In the genomic region with DNA sequence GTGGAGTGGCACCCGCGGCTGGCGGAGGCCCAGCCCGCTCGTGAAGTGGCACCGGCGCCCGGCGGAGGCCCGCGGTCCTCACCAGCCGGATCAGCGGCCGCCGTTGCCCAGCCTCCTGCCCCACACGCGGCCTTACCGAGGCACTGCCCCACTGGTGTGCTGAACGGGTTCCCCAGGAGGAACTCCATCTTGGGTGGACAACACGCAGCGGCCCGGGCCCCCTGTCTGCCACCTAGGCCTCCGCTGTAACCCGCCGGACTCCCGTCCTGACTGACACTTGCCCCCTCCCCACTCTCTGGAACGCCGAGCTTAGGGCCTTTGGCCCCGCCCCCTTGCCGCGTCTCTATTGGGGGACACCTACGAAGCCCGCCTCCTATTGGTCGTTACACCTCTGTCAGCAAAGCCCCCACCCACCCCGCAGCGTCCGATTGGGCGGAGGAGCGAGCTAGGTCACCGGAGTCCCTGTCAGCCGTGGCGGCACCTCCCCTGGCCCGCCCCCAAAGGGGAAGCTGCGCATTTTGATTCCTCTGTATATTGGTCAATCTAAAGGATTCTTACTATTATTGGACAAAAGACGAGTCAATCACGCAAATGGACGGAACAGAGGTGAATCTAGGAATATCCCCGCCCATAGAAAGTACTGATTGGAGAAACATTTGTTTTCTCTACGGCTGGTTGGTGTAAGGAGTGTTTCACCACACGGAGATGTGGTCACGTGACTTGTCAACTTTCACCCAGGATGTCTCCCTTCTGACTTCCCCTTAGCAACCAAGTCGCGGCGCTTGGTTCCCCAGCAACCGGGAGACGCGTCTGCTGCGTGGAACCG, we compare ENCODE assay signal across 8 cellular contexts. TPM values are rescaled to one million over a fixed set of nuclear protein-coding genes. Genes with fewer than 3 reads are reported as not detected.
DNase-seq lines count a peak whose midpoint lies in the region; ATAC-seq and TF ChIP-seq lines count a peak whose summit lies in the region.

A gene with protein sequence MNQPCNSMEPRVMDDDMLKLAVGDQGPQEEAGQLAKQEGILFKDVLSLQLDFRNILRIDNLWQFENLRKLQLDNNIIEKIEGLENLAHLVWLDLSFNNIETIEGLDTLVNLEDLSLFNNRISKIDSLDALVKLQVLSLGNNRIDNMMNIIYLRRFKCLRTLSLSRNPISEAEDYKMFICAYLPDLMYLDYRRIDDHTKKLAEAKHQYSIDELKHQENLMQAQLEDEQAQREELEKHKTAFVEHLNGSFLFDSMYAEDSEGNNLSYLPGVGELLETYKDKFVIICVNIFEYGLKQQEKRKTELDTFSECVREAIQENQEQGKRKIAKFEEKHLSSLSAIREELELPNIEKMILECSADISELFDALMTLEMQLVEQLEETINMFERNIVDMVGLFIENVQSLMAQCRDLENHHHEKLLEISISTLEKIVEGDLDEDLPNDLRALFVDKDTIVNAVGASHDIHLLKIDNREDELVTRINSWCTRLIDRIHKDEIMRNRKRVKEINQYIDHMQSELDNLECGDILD (plus strand): TSS at position 737 of the 826 bp plus-strand sequence. CDS start 4,737 bp downstream, outside the sequence.
A gene (minus strand): TSS at position 275 of the 826 bp plus-strand sequence. CDS start 87 bp downstream, at position 188.

- peaks cover 2 to 9% of the 10 kb centered on the region in 2 donors for H3K4me1 ChIP-seq in lung (ENCODE audit: control insufficient read depth in 2 of 2, insufficient read depth in 2 of 2, low read length in 2 of 2)

- 0% methylated on average over 49 to 59 of the region's 59 CpGs for WGBS in lung, 2 donors

- H3K27me3 ChIP-seq in lung (ENCODE audit: control insufficient read depth, insufficient read depth): no peaks in the 10 kb centered on the region

- DNase-seq in COLO668 (lab: John Stamatoyannopoulos, UW; ENCODE audit: unreplicated experiment) (peak; percentile 98), GM20000 (ENCODE audit: low spot score) (peak; percentile 98), HS-5 (ENCODE audit: low read depth) (peak; percentile 100), NK-92 (lab: John Stamatoyannopoulos, UW; ENCODE audit: unreplicated experiment) (peak; percentile 99), lung (ENCODE audit: low spot score) (peak; percentile 100)
- DNase-seq in activated CD8-positive, alpha-beta memory T cell treated with anti-CD3 and anti-CD28 coated beads for 24 hours: peak; percentile 99
- peak; percentile 100 for DNase-seq in effector CD8-positive, alpha-beta T cell (lab: John Stamatoyannopoulos, UW)
- peak; percentile 100 for DNase-seq in stimulated activated CD4-positive, alpha-beta T cell treated with anti-CD3 and anti-CD28 coated beads, TNF-alpha, amount 100 ng/mL, for 24 hours (ENCODE audit: low read depth in 3 of 3)

- peak; percentile 99 for ATAC-seq in lung (ENCODE audit: insufficient read depth, low FRiP score)

- TF ChIP-seq CTCF in GM20000 (IDR thresholded peaks at IDR 0.05; ENCODE audit: extremely low read depth, missing control alignments) (no peak), lung (IDR thresholded peaks at IDR 0.05; ENCODE audit: control extremely low read depth, extremely low read depth) (no peak)

- no peaks in the 10 kb centered on the region for H3K36me3 ChIP-seq in lung (ENCODE audit: control insufficient read depth in 2 of 2, insufficient read depth in 2 of 2, low read length in 2 of 2)

- H3K27ac ChIP-seq in lung (ENCODE audit: low read depth in 1 of 2, low read length in 1 of 2): peak within 1 kb of the TSS; percentile 90 to 98

- peak within 1 kb of the TSS; percentile 92 for H3K4me3 ChIP-seq in lung

- H3K9me3 ChIP-seq in lung (ENCODE audit: control insufficient read depth in 2 of 2, insufficient read depth in 1 of 2, low read length in 1 of 2): no peaks in the 10 kb centered on the region

RNA-seq across cellular contexts. Expression of the first gene that starts in this region (rescaled TPM):
- total RNA-seq in lung: 10 to 100 TPM; 19.7 to 29.5 TPM
- 1 to 10 TPM; 6.6 to 7.2 TPM for polyA plus RNA-seq in lung

RNA-seq across cellular contexts. Expression of the second gene that starts in this region (rescaled TPM):
- 10 to 100 TPM; 45.1 to 56.5 TPM for total RNA-seq in lung
- 10 to 100 TPM; 21.5 to 26.5 TPM for polyA plus RNA-seq in lung

Comparison
In these comparisons a context has a peak if more than half of its experiments do, and no peak if none do; other contexts are left out.
1. Peak in every context shown above with its lines: DNase-seq, ATAC-seq, H3K4me3 ChIP-seq and H3K27ac ChIP-seq.